In genomic region chr15:74541494-74542191, GRCh38 we compare ENCODE assay signal across 8 cellular contexts. TPM values are rescaled to one million over a fixed set of nuclear protein-coding genes. Genes with fewer than 3 reads are reported as not detected.
DNase-seq lines count a peak whose midpoint lies in the region; ATAC-seq and TF ChIP-seq lines count a peak whose summit lies in the region.

No MANE protein-coding gene starts in this region.

- H3K9ac ChIP-seq in endocrine pancreas (ENCODE audit: control insufficient read depth, insufficient read depth, low read length): peak overlapping the region; percentile 88

- H3K4me1 ChIP-seq in HEK293 (ENCODE audit: control insufficient read depth, insufficient read depth, low read length): peaks cover 31% of the 10 kb centered on the region
- H3K4me1 ChIP-seq in endocrine pancreas (ENCODE audit: control insufficient read depth, insufficient read depth, low read length): peaks cover 25% of the 10 kb centered on the region

- H3K4me3 Mint-ChIP-seq in activated CD8-positive, alpha-beta T cell treated with anti-CD3 and anti-CD28 coated beads for 36 hours: peak overlapping the region; percentile 98
- peak overlapping the region; percentile 99 for H3K4me3 Mint-ChIP-seq in natural killer cell
- peak overlapping the region; percentile 93 for H3K4me3 Mint-ChIP-seq in stimulated activated naive CD8-positive, alpha-beta T cell treated with anti-CD3 and anti-CD28 coated beads, Interleukin-15, Interleukin-2, amounts not matched to agents 100 ng/mL and 50 ng/mL, for 24 hours

- TF ChIP-seq CTCF in GM12865 (IDR thresholded peaks at IDR 0.05; ENCODE audit: insufficient read depth, low read depth, low read length, missing control alignments): no peak
- no peak; the same call in 1 of the 2 replicates for TF ChIP-seq CTCF in HEK293 (tag by site-specific recombination; IDR thresholded peaks at IDR 0.05)
- no peak for TF ChIP-seq CTCF in activated CD8-positive, alpha-beta T cell treated with anti-CD3 and anti-CD28 coated beads for 36 hours (IDR thresholded peaks at IDR 0.05)
- TF ChIP-seq CTCF in natural killer cell (IDR thresholded peaks at IDR 0.05): no peak

- peak overlapping the region; percentile 95 for H3K4me3 ChIP-seq in GM12865 (ENCODE audit: low read depth, low read length)
- peak overlapping the region; percentile 91 for H3K4me3 ChIP-seq in HEK293 (ENCODE audit: low read depth, low read length)
- H3K4me3 ChIP-seq in endocrine pancreas (ENCODE audit: control insufficient read depth, insufficient read depth, low read length): peak overlapping the region; percentile 58

- H3K9me3 ChIP-seq in HEK293 (ENCODE audit: control insufficient read depth, insufficient read depth, low read depth, low read length) (no peaks in the 10 kb centered on the region), endocrine pancreas (ENCODE audit: control insufficient read depth, low read length) (no peaks in the 10 kb centered on the region)

- intact Hi-C loops in activated CD8-positive, alpha-beta T cell treated with anti-CD3 and anti-CD28 coated beads for 36 hours (cut with micrococcal nuclease): loop anchor here (5.0 kb wide), 3 partner anchors 76 to 164 kb away; partner anchors contain the start of gene CLK3
- intact Hi-C loops in natural killer cell (cut with micrococcal nuclease): loop anchor here (1.0 to 5.0 kb wide), 4 partner anchors 56 to 247 kb away; partner anchors contain the start of gene UBL7

- peaks cover 55% of the 10 kb centered on the region for H3K4me1 Mint-ChIP-seq in activated CD8-positive, alpha-beta T cell treated with anti-CD3 and anti-CD28 coated beads for 36 hours (ENCODE audit: low read depth)
- H3K4me1 Mint-ChIP-seq in natural killer cell: peaks cover 58 to 65% of the 10 kb centered on the region in 2 donors
- peaks cover 59% of the 10 kb centered on the region for H3K4me1 Mint-ChIP-seq in stimulated activated naive CD8-positive, alpha-beta T cell treated with anti-CD3 and anti-CD28 coated beads, Interleukin-15, Interleukin-2, amounts not matched to agents 100 ng/mL and 50 ng/mL, for 24 hours (ENCODE audit: low read depth)

- peaks cover 44% of the 10 kb centered on the region for H3K36me3 Mint-ChIP-seq in activated CD8-positive, alpha-beta T cell treated with anti-CD3 and anti-CD28 coated beads for 36 hours (ENCODE audit: low read depth)
- H3K36me3 Mint-ChIP-seq in natural killer cell: no peaks in the 10 kb centered on the region
- H3K36me3 Mint-ChIP-seq in stimulated activated naive CD8-positive, alpha-beta T cell treated with anti-CD3 and anti-CD28 coated beads, Interleukin-15, Interleukin-2, amounts not matched to agents 100 ng/mL and 50 ng/mL, for 24 hours (ENCODE audit: low read depth): peaks cover 31% of the 10 kb centered on the region

- POLR2A ChIA-PET in HEK293 (lab: Yijun Ruan, JAX): interaction anchor here (0.8 to 3.6 kb wide), 13 partner anchors 8 to 87 kb away, joined by 3 to 53 read pairs (median 4); partner anchors contain the start of genes CLK3 and UBL7
- POLR2A ChIA-PET in activated CD8-positive, alpha-beta T cell treated with anti-CD3 and anti-CD28 coated beads for 36 hours (lab: Charles Lee): interaction anchor here (0.8 to 4.7 kb wide), 14 partner anchors 14 to 247 kb away, joined by 3 to 27 read pairs (median 3); partner anchors contain the start of genes CLK3 and UBL7

- H3K27me3 Mint-ChIP-seq in activated CD8-positive, alpha-beta T cell treated with anti-CD3 and anti-CD28 coated beads for 36 hours: no peaks in the 10 kb centered on the region
- H3K27me3 Mint-ChIP-seq in natural killer cell (ENCODE audit: low read depth in 2 of 2): no peaks in the 10 kb centered on the region
- H3K27me3 Mint-ChIP-seq in stimulated activated naive CD8-positive, alpha-beta T cell treated with anti-CD3 and anti-CD28 coated beads, Interleukin-15, Interleukin-2, amounts not matched to agents 100 ng/mL and 50 ng/mL, for 24 hours: no peaks in the 10 kb centered on the region

- peak; percentile 93 for DNase-seq in GM12865 (ENCODE audit: low read depth)
- peak; percentile 72 to 77 for DNase-seq in NCI-H524 (lab: John Stamatoyannopoulos, UW)
- DNase-seq in activated CD8-positive, alpha-beta T cell treated with anti-CD3 and anti-CD28 coated beads for 36 hours: peak; percentile 90
- peak; percentile 45 for DNase-seq in natural killer cell
- no peak for DNase-seq in NCI-H2029 (lab: John Stamatoyannopoulos, UW)

- H3K9me3 Mint-ChIP-seq in activated CD8-positive, alpha-beta T cell treated with anti-CD3 and anti-CD28 coated beads for 36 hours: no peaks in the 10 kb centered on the region
- H3K9me3 Mint-ChIP-seq in natural killer cell: no peaks in the 10 kb centered on the region
- no peaks in the 10 kb centered on the region for H3K9me3 Mint-ChIP-seq in stimulated activated naive CD8-positive, alpha-beta T cell treated with anti-CD3 and anti-CD28 coated beads, Interleukin-15, Interleukin-2, amounts not matched to agents 100 ng/mL and 50 ng/mL, for 24 hours

- H3K36me3 ChIP-seq in HEK293 (ENCODE audit: control insufficient read depth in 2 of 2, insufficient read depth in 1 of 2, low read length in 2 of 2): peaks cover 9 to 17% of the 10 kb centered on the region in 2 experiments; a peak in 2 of 3 replicates
- H3K36me3 ChIP-seq in endocrine pancreas (ENCODE audit: control insufficient read depth, insufficient read depth, low read length): no peaks in the 10 kb centered on the region

- peak overlapping the region; percentile 93 for H3K27ac Mint-ChIP-seq in activated CD8-positive, alpha-beta T cell treated with anti-CD3 and anti-CD28 coated beads for 36 hours
- H3K27ac Mint-ChIP-seq in natural killer cell: peak overlapping the region; percentile 92 to 97
- H3K27ac Mint-ChIP-seq in stimulated activated naive CD8-positive, alpha-beta T cell treated with anti-CD3 and anti-CD28 coated beads, Interleukin-15, Interleukin-2, amounts not matched to agents 100 ng/mL and 50 ng/mL, for 24 hours: peak overlapping the region; percentile 91

- CTCF ChIA-PET in HEK293 (lab: Yijun Ruan, JAX): interaction anchor here (0.6 to 2.3 kb wide), 9 partner anchors 10 to 234 kb away, joined by 3 to 8 read pairs (median 4); no protein-coding TSS in a partner anchor
- CTCF ChIA-PET in activated CD8-positive, alpha-beta T cell treated with anti-CD3 and anti-CD28 coated beads for 36 hours (lab: Charles Lee): interaction anchor here (0.7 to 3.4 kb wide), 7 partner anchors 73 to 910 kb away, joined by 3 to 15 read pairs (median 3); partner anchors contain the start of genes CLK3 and SIN3A

- ATAC-seq in activated CD8-positive, alpha-beta T cell treated with anti-CD3 and anti-CD28 coated beads for 36 hours: peak; percentile 55
- ATAC-seq in natural killer cell: peak; percentile 46 to 70 (median 63)

- peak overlapping the region; percentile 93 for H3K27ac ChIP-seq in HEK293 (ENCODE audit: extremely low read depth, low read depth, low read length)

- no peaks in the 10 kb centered on the region for H3K27me3 ChIP-seq in endocrine pancreas (ENCODE audit: control insufficient read depth, insufficient read depth, low read length)

TF ChIP-seq in HEK293, 187 proteins besides CTCF, POLR2A, EP300 and RAD21 (continues in another document):
- TF ChIP-seq MEIS1 (CRISPR knock-in tag; IDR thresholded peaks at IDR 0.05; ENCODE audit: borderline replicate concordance) (no peak), ZNF398 (tag by site-specific recombination; IDR thresholded peaks at IDR 0.05) (peak; percentile 84), ZNF521 (tag by site-specific recombination; IDR thresholded peaks at IDR 0.05) (no peak), ZNF629 (tag by site-specific recombination; IDR thresholded peaks at IDR 0.05) (peak; percentile 63), ZNF501 (tag by site-specific recombination; IDR thresholded peaks at IDR 0.05) (0 out of 2 replicates have a peak, but pooled peaks have one; percentile 18), YY1 (tag by site-specific recombination; IDR thresholded peaks at IDR 0.05) (no peak)
- TF ChIP-seq, protein P1, sequence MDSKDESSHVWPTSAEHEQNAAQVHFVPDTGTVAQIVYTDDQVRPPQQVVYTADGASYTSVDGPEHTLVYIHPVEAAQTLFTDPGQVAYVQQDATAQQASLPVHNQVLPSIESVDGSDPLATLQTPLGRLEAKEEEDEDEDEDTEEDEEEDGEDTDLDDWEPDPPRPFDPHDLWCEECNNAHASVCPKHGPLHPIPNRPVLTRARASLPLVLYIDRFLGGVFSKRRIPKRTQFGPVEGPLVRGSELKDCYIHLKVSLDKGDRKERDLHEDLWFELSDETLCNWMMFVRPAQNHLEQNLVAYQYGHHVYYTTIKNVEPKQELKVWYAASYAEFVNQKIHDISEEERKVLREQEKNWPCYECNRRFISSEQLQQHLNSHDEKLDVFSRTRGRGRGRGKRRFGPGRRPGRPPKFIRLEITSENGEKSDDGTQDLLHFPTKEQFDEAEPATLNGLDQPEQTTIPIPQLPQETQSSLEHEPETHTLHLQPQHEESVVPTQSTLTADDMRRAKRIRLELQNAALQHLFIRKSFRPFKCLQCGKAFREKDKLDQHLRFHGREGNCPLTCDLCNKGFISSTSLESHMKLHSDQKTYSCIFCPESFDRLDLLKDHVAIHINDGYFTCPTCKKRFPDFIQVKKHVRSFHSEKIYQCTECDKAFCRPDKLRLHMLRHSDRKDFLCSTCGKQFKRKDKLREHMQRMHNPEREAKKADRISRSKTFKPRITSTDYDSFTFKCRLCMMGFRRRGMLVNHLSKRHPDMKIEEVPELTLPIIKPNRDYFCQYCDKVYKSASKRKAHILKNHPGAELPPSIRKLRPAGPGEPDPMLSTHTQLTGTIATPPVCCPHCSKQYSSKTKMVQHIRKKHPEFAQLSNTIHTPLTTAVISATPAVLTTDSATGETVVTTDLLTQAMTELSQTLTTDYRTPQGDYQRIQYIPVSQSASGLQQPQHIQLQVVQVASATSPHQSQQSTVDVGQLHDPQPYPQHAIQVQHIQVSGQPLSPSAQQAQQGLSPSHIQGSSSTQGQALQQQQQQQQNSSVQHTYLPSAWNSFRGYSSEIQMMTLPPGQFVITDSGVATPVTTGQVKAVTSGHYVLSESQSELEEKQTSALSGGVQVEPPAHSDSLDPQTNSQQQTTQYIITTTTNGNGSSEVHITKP (tag by site-specific recombination; IDR thresholded peaks at IDR 0.05): peak; percentile 85

RNA-seq across cellular contexts. Expression of gene ARID3B, which starts 0.6 kb away (rescaled TPM):
- total RNA-seq in activated CD8-positive, alpha-beta T cell treated with anti-CD3 and anti-CD28 coated beads for 36 hours: 10 to 100 TPM; 35.2 to 36.2 TPM
- total RNA-seq in natural killer cell: 10 to 100 TPM; 56.4 to 59.2 (median 58.3) TPM
